ENCODE assay signal across 18 cellular contexts in genomic region chr6:139710578-139710977, GRCh38.
A peak's percentile ranks its signal among the peaks of the same experiment; 100 is the strongest.
DNase-seq lines count a peak whose midpoint lies in the region; ATAC-seq, FAIRE-seq and TF ChIP-seq lines count a peak whose summit lies in the region.
"Had no signal": no experiment of that assay in that cellular context is flagged by ENCODE, and none has a peak within 500 bp of the region (broad histone marks: within the 10 kb centered on the region; RNA-seq: fewer than 3 reads in every experiment).

No MANE protein-coding gene starts in this region.

- H3K27me3 Mint-ChIP-seq in CD4-positive, alpha-beta memory T cell: peaks cover 1 to 2% of the 10 kb centered on the region in 2 donors

- H3K23ac ChIP-seq in IMR-90 (ENCODE audit: low read depth, low read length): no peak overlapping the region

- H3K36me3 Mint-ChIP-seq in CD4-positive, alpha-beta memory T cell: no peaks in the 10 kb centered on the region

- CTCF ChIA-PET in IMR-90 (lab: Yijun Ruan, JAX): no interaction called here
- CTCF ChIA-PET in CD4-positive, alpha-beta memory T cell (lab: Charles Lee; ENCODE audit: partially characterized antibody): interaction anchor here (1.1 kb wide), 1 partner anchor 11 kb away, joined by 3 read pairs; no protein-coding TSS in a partner anchor

- no peak overlapping the region for H3K4me2 ChIP-seq in IMR-90 (ENCODE audit: low read depth, low read length)
- no peak overlapping the region for H3K4me2 ChIP-seq in osteoblast (ENCODE audit: insufficient read depth, low read length)

- intact Hi-C loops in IMR-90 (cut with micrococcal nuclease) (no loop called here), heart left ventricle (cut with DNase I) (no loop called here)
- intact Hi-C loops in CD4-positive, alpha-beta memory T cell (cut with micrococcal nuclease): no loop called here

- TF ChIP-seq RAD21 in IMR-90 (IDR thresholded peaks at IDR 0.05; ENCODE audit: low read length): no peak

- 0 out of 2 replicates have a peak, but pooled peaks cover 7% of the 10 kb centered on the region for H3K9me1 ChIP-seq in IMR-90 (ENCODE audit: insufficient read depth, low read length)

- H3K4me1 ChIP-seq in IMR-90 (ENCODE audit: control insufficient read depth, insufficient read depth, low read length) (peaks cover 8% of the 10 kb centered on the region; the same call in 1 of the 2 replicates), heart left ventricle (peaks cover 0 to 26% (median 9%) of the 10 kb centered on the region in 12 donors), osteoblast (ENCODE audit: insufficient read depth, low read length) (peaks cover 34% of the 10 kb centered on the region)
- H3K4me1 ChIP-seq in CD4-positive, alpha-beta memory T cell (ENCODE audit: insufficient read depth, low read length): no peaks in the 10 kb centered on the region

- peak; percentile 20 for DNase-seq in GM03348 (ENCODE audit: low spot score)
- DNase-seq in IMR-90: no peak
- DNase-seq in heart left ventricle: no peak
- no peak for DNase-seq in osteoblast (ENCODE audit: insufficient read length, low spot score, missing footprints)
- DNase-seq in stimulated activated naive CD8-positive, alpha-beta T cell treated with anti-CD3 and anti-CD28 coated beads, Interleukin-15, Interleukin-2, amounts not matched to agents 100 U/mL and 50 U/mL, for 24 hours: no peak
- no peak for DNase-seq in stimulated activated CD4-positive, alpha-beta T cell treated with anti-CD3 and anti-CD28 coated beads, Interleukin-1b, Interleukin-23, amount 100 ng/mL, for 48 hours
- DNase-seq in CD4-positive, alpha-beta memory T cell: no peak
- DNase-seq in H54 (ENCODE audit: insufficient read length, low spot score): no peak
- DNase-seq: ACHN, AML-193, DMS79, H9, NCI-H1105, NCI-H1694, NCI-H510A, NCI-H748 treated with DMSO at 0.1 percent for 48 hours, OCI-M1 had no signal

- H3K79me2 ChIP-seq in osteoblast (ENCODE audit: insufficient read depth, low read length): no peaks in the 10 kb centered on the region

- ATAC-seq in IMR-90 (ENCODE audit: low read depth) (no peak), heart left ventricle (peak; percentile 26 to 58 (median 56))
- ATAC-seq in stimulated activated naive CD8-positive, alpha-beta T cell treated with anti-CD3 and anti-CD28 coated beads, Interleukin-15, Interleukin-2, amounts not matched to agents 100 U/mL and 50 U/mL, for 24 hours: no peak

- H3K27ac Mint-ChIP-seq in CD4-positive, alpha-beta memory T cell: no peak overlapping the region
- H3K27ac Mint-ChIP-seq: H9 had no signal

- peak overlapping the region; percentile 43; the same call in 1 of the 2 replicates for H2BK20ac ChIP-seq in IMR-90 (ENCODE audit: low read depth, low read length)

- no peak for TF ChIP-seq POLR2A in IMR-90 (IDR thresholded peaks at IDR 0.05; ENCODE audit: low read depth, low read length)
- TF ChIP-seq POLR2A in heart left ventricle (IDR thresholded peaks at IDR 0.05): no peak
- TF ChIP-seq POLR2A in H54 (IDR thresholded peaks at IDR 0.05; ENCODE audit: low read depth, low read length): no peak

- no peak overlapping the region for H3K18ac ChIP-seq in IMR-90 (ENCODE audit: low read depth, low read length)

- no peak overlapping the region for H2AK5ac ChIP-seq in IMR-90 (ENCODE audit: low read depth, low read length)

- no peaks in the 10 kb centered on the region for H3K4me1 Mint-ChIP-seq in CD4-positive, alpha-beta memory T cell

- dilution Hi-C loops in IMR-90 (cut with HindIII; ENCODE audit: low sequenced_read_pairs, unreplicated experiment): no loop called here

- H3K79me1 ChIP-seq in IMR-90 (ENCODE audit: low read depth in 1 of 2, low read length in 2 of 2): no peaks in the 10 kb centered on the region

- no peak overlapping the region for H4K91ac ChIP-seq in IMR-90 (ENCODE audit: insufficient read depth, low read depth, low read length)

- in situ Hi-C loops in IMR-90 (cut with MboI; ENCODE audit: low sequenced_read_pairs): no loop called here

- H2BK15ac ChIP-seq in IMR-90 (ENCODE audit: low read depth, low read length): peak overlapping the region; percentile 91; the same call in 2 of the 3 replicates

- TF ChIP-seq CTCF in IMR-90 (conservative IDR thresholded peaks at IDR 0.05; ENCODE audit: low read depth, low read length): no peak
- no peak for TF ChIP-seq CTCF in heart left ventricle (IDR thresholded peaks at IDR 0.05)
- TF ChIP-seq CTCF in osteoblast (IDR thresholded peaks at IDR 0.05; ENCODE audit: extremely low read depth, low read depth, low read length): no peak

- H4K20me1 ChIP-seq in IMR-90 (ENCODE audit: insufficient read depth, low read length): no peaks in the 10 kb centered on the region
- no peaks in the 10 kb centered on the region for H4K20me1 ChIP-seq in osteoblast (ENCODE audit: insufficient read depth, low read length)

- peak overlapping the region; percentile 58 for H2BK120ac ChIP-seq in IMR-90 (ENCODE audit: low read depth, low read length)

- H2BK5ac ChIP-seq in IMR-90 (ENCODE audit: low read depth, low read length, poor library complexity, severe bottlenecking): no peak overlapping the region

- H3K9me3 ChIP-seq in IMR-90 (ENCODE audit: control insufficient read depth, insufficient read depth, low read length) (no peaks in the 10 kb centered on the region), heart left ventricle (no peaks in the 10 kb centered on the region), osteoblast (ENCODE audit: low read depth, low read length) (no peaks in the 10 kb centered on the region)
- H3K9me3 ChIP-seq in CD4-positive, alpha-beta memory T cell (ENCODE audit: control insufficient read depth in 1 of 2, low read length in 2 of 2): no peaks in the 10 kb centered on the region

- POLR2A ChIA-PET in IMR-90 (lab: Charles Lee; ENCODE audit: unreplicated experiment): no interaction called here
- POLR2A ChIA-PET in CD4-positive, alpha-beta memory T cell (lab: Charles Lee; ENCODE audit: partially characterized antibody): no interaction called here

- no TSS peak for BruUV-seq in IMR-90 (replicated peaks; lab: Mats Ljungman, UMichigan)

- no peak overlapping the region for H3K27ac ChIP-seq in IMR-90 (ENCODE audit: insufficient read depth, low read length)
- no peak overlapping the region for H3K27ac ChIP-seq in heart left ventricle
- no peak overlapping the region for H3K27ac ChIP-seq in osteoblast (ENCODE audit: low read depth, low read length)
- no peak overlapping the region for H3K27ac ChIP-seq in CD4-positive, alpha-beta memory T cell (ENCODE audit: low read depth, low read length)
- H3K27ac ChIP-seq: C4-2B had no signal

- FAIRE-seq in H54 (lab: Jason Lieb, UNC): no peak

- H3K36me3 ChIP-seq in IMR-90 (ENCODE audit: control insufficient read depth, insufficient read depth, low read length) (no peaks in the 10 kb centered on the region), heart left ventricle (no peaks in the 10 kb centered on the region), osteoblast (ENCODE audit: insufficient read depth, low read length) (no peaks in the 10 kb centered on the region)
- H3K36me3 ChIP-seq in CD4-positive, alpha-beta memory T cell (ENCODE audit: insufficient read depth, low read length): no peaks in the 10 kb centered on the region

- no peak overlapping the region for H2AK9ac ChIP-seq in IMR-90 (replicated peaks; ENCODE audit: low read depth, low read length, poor library complexity)

- peak overlapping the region; percentile 46; the same call in 1 of the 2 replicates for H3K4ac ChIP-seq in IMR-90 (ENCODE audit: low read depth, low read length)

- H3K4me3 Mint-ChIP-seq in CD4-positive, alpha-beta memory T cell: no peak overlapping the region
- H3K4me3 Mint-ChIP-seq: H9 had no signal

- H2AFZ ChIP-seq in IMR-90 (replicated peaks; ENCODE audit: low read length, poor library complexity): no peak overlapping the region
- peak overlapping the region; percentile 51 for H2AFZ ChIP-seq in osteoblast (ENCODE audit: low read length)

- H3K14ac ChIP-seq in IMR-90 (replicated peaks; ENCODE audit: low read depth, low read length): peak overlapping the region; percentile 27; the same call in 1 of the 2 replicates

- H4K8ac ChIP-seq in IMR-90 (ENCODE audit: low read depth in 2 of 2, low read length in 2 of 2): peak overlapping the region in 1 of 2 experiments; percentile 17; a peak in 1 of 4 replicates

- peaks cover 0 to 2% (median 0%) of the 10 kb centered on the region in 8 donors for H3K9me3 Mint-ChIP-seq in CD4-positive, alpha-beta memory T cell
- H3K9me3 Mint-ChIP-seq: H9 had no signal

- H3K4me3 ChIP-seq in IMR-90 (ENCODE audit: insufficient read depth, low read depth, low read length): no peak overlapping the region
- H3K4me3 ChIP-seq in heart left ventricle: no peak overlapping the region
- no peak overlapping the region for H3K4me3 ChIP-seq in osteoblast (ENCODE audit: insufficient read depth, low read length)
- H3K4me3 ChIP-seq in CD4-positive, alpha-beta memory T cell (ENCODE audit: low read length in 2 of 2): no peak overlapping the region

- no peak overlapping the region for H4K5ac ChIP-seq in IMR-90 (ENCODE audit: low read depth, low read length)

- H3K27me3 ChIP-seq in IMR-90 (ENCODE audit: control insufficient read depth, insufficient read depth, low read length) (no peaks in the 10 kb centered on the region), heart left ventricle (no peaks in the 10 kb centered on the region), osteoblast (ENCODE audit: insufficient read depth, low read length) (no peaks in the 10 kb centered on the region)
- H3K27me3 ChIP-seq in CD4-positive, alpha-beta memory T cell (ENCODE audit: insufficient read depth, low read length): no peaks in the 10 kb centered on the region

- no peak overlapping the region for H3K56ac ChIP-seq in IMR-90 (ENCODE audit: extremely low read depth, insufficient read depth, low read length)

- H3K9ac ChIP-seq in IMR-90 (ENCODE audit: low read depth, low read length): no peak overlapping the region

TF ChIP-seq in IMR-90, 13 proteins besides CTCF, POLR2A, EP300 and RAD21:
- TF ChIP-seq CHD1 (IDR thresholded peaks at IDR 0.05; ENCODE audit: low read depth, low read length) (no peak), MAFK (IDR thresholded peaks at IDR 0.05; ENCODE audit: low read depth, low read length) (no peak), FOS (IDR thresholded peaks at IDR 0.05; ENCODE audit: low read depth, low read length) (no peak), USF2 (IDR thresholded peaks at IDR 0.05; ENCODE audit: low read depth, low read length) (no peak), RFX5 (IDR thresholded peaks at IDR 0.05; ENCODE audit: low read depth, low read length) (no peak), RCOR1 (IDR thresholded peaks at IDR 0.05; ENCODE audit: insufficient replicate concordance, low read length) (no peak)
TF ChIP-seq in IMR-90: peak in this region for 0.

Comparison
In these comparisons a context has a peak if more than half of its experiments do, and no peak if none do; other contexts are left out.
1. ATAC-seq: peak in heart left ventricle (4 of 4); none in IMR-90 (single experiment) and stimulated activated naive CD8-positive, alpha-beta T cell treated with anti-CD3 and anti-CD28 coated beads, Interleukin-15, Interleukin-2, amounts not matched to agents 100 U/mL and 50 U/mL, for 24 hours (single experiment).